ENCODE assay signal across 9 cellular contexts in the genomic region with DNA sequence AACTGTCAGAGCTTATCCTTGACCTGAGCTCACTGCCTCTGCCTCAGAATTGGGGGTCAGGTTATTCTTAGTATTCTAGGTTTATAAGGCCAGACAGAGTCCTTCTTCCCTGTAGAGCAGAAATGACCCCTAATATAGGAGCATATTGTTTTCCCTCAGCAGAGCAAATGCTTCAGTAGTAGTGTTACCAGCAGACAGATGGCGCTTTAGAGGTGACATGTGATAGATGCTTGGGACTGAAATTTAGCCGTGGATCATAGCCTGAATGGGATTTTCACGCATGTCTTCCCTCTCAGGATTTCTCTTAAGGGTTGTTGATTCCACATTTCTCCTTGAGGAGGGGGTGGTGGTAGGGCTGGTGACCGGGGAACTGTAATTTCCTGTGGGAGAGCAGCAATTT. TPM values are rescaled to one million over a fixed set of nuclear protein-coding genes. Genes with fewer than 3 reads are reported as not detected.
DNase-seq lines count a peak whose midpoint lies in the region; ATAC-seq and TF ChIP-seq lines count a peak whose summit lies in the region.
"Had no signal": no experiment of that assay in that cellular context is flagged by ENCODE, and none has a peak within 500 bp of the region (broad histone marks: within the 10 kb centered on the region; RNA-seq: fewer than 3 reads in every experiment).

No MANE protein-coding gene starts in this region.

- no peaks in the 10 kb centered on the region for H4K20me1 ChIP-seq in GM23248 (ENCODE audit: insufficient read depth)

- no peak overlapping the region for H3K4me2 ChIP-seq in GM23248 (ENCODE audit: unreplicated experiment)

- H3K79me2 ChIP-seq in GM23248 (ENCODE audit: insufficient read depth), result peaks cover 100% of the 10 kb centered on the region

- no peak for ATAC-seq in RWPE2 (ENCODE audit: low read depth)
- ATAC-seq in GM18502 (IDR thresholded peaks at IDR 0.05; ENCODE audit: poor library complexity, unreplicated experiment), result no peak

- in situ Hi-C loops in GM23248 (cut with MboI), result no loop called here

- H3K4me3 ChIP-seq in BE2C (ENCODE audit: low read depth, low read length), result no peak overlapping the region
- H3K4me3 ChIP-seq in GM23248, result no peak overlapping the region
- H3K4me3 ChIP-seq in RWPE2 (ENCODE audit: severe bottlenecking), result no peak overlapping the region
- H3K4me3 ChIP-seq: lung had no signal

- peaks cover 30% of the 10 kb centered on the region for H3K4me1 ChIP-seq in BE2C
- peaks cover 15% of the 10 kb centered on the region for H3K4me1 ChIP-seq in GM23248 (ENCODE audit: insufficient read depth)
- peaks cover 20% of the 10 kb centered on the region for H3K4me1 ChIP-seq in RWPE2 (ENCODE audit: insufficient read depth, poor library complexity, severe bottlenecking)

- H3K27ac ChIP-seq in GM23248 (no peak overlapping the region), RWPE2 (ENCODE audit: poor library complexity, severe bottlenecking) (no peak overlapping the region)

- H3F3A ChIP-seq in GM23248 (ENCODE audit: insufficient read depth), result no peaks in the 10 kb centered on the region

- no peaks in the 10 kb centered on the region for H3K36me3 ChIP-seq in BE2C
- no peaks in the 10 kb centered on the region for H3K36me3 ChIP-seq in GM23248 (ENCODE audit: low read depth)
- no peaks in the 10 kb centered on the region for H3K36me3 ChIP-seq in RWPE2 (ENCODE audit: low read depth)

- H3K9ac ChIP-seq in GM23248, result no peak overlapping the region

- H3K9me3 ChIP-seq in BE2C, result no peaks in the 10 kb centered on the region
- H3K9me3 ChIP-seq in GM23248 (ENCODE audit: low read depth), result no peaks in the 10 kb centered on the region
- no peaks in the 10 kb centered on the region for H3K9me3 ChIP-seq in RWPE2 (ENCODE audit: severe bottlenecking)

- no peaks in the 10 kb centered on the region for H3K27me3 ChIP-seq in BE2C
- H3K27me3 ChIP-seq in GM23248 (replicated peaks; ENCODE audit: insufficient read depth), result no peaks in the 10 kb centered on the region
- H3K27me3 ChIP-seq in RWPE2 (ENCODE audit: insufficient read depth, poor library complexity, severe bottlenecking), result no peaks in the 10 kb centered on the region

- no peaks in the 10 kb centered on the region for H3K9me2 ChIP-seq in GM23248 (ENCODE audit: insufficient read depth)

- TF ChIP-seq CTCF in BE2C (IDR thresholded peaks at IDR 0.05; ENCODE audit: low read depth, low read length) (peak; percentile 69), RWPE2 (IDR thresholded peaks at IDR 0.05; ENCODE audit: poor library complexity, severe bottlenecking) (peak; percentile 50)

- H2AFZ ChIP-seq in GM23248, result no peak overlapping the region

- DNase-seq in BE2C (no peak), GM23248 (peak; percentile 20), RWPE2 (ENCODE audit: low spot score) (no peak), glomerular visceral epithelial cell (ENCODE audit: extremely low spot score) (peak; percentile 21), SKM-1 (lab: John Stamatoyannopoulos, UW; ENCODE audit: unreplicated experiment) (no peak), amygdala (lab: John Stamatoyannopoulos, UW) (no peak)
- DNase-seq in stimulated activated CD4-positive, alpha-beta T cell treated with anti-CD3 and anti-CD28 coated beads, Interleukin-4, amount 100 ng/mL, for 4 hours, result no peak

- 89 to 94% methylated on average over 4 of the region's 4 CpGs for WGBS in GM23248 (ENCODE audit: low coverage in 1 of 2, low lambda C conversion rate in 2 of 2, missing lambda C conversion rate in 2 of 2), 2 experiments

RNA-seq across cellular contexts. Expression of gene ADARB1, which starts 24.5 kb away (rescaled TPM):
- polyA plus RNA-seq in BE2C (2012; ENCODE audit: insufficient read depth, insufficient read length, low read depth), result 18.3 TPM
- total RNA-seq in GM23248 (2014; rRNA removed; shearing (Covaris generic)), result 17.4 and 22.6 TPM in 2 replicates
- polyA plus RNA-seq in GM23248 (2016; fragmentation: Nextera tagmentation; extraction: Ambion mirVana), result 16.3 and 18.7 TPM in 2 replicates

Comparison
In these comparisons a context has a peak if more than half of its experiments do, and no peak if none do; other contexts are left out.
1. DNase-seq: peak in GM23248 (single experiment) and glomerular visceral epithelial cell (single experiment); none in BE2C (single experiment), RWPE2 (single experiment), SKM-1 (single experiment), stimulated activated CD4-positive, alpha-beta T cell treated with anti-CD3 and anti-CD28 coated beads, Interleukin-4, amount 100 ng/mL, for 4 hours (0 of 2) and amygdala (0 of 56).